In genomic region chr14:33696165-33696564, GRCh38 we compare ENCODE assay signal across 37 cellular contexts.
"Had no signal": no experiment of that assay in that cellular context is flagged by ENCODE, and none has a peak within 500 bp of the region (broad histone marks: within the 10 kb centered on the region; RNA-seq: fewer than 3 reads in every experiment).

No MANE protein-coding gene starts in this region.

- H3K4me3 Mint-ChIP-seq: activated B cell treated with CpG ODN at 0.5 μM for 24 hours; activated CD4-positive, alpha-beta memory T cell treated with anti-CD3 and anti-CD28 coated beads, Interleukin-2, amount 10 ng/mL, durations not matched to agents 7 days and 5 days; activated CD8-positive, alpha-beta memory T cell treated with anti-CD3 and anti-CD28 coated beads, Interleukin-2, amount 10 ng/mL, durations not matched to agents 7 days and 5 days; activated naive CD4-positive, alpha-beta T cell treated with anti-CD3 and anti-CD28 coated beads, Interleukin-2, amount 10 ng/mL, durations not matched to agents 7 days and 5 days; activated naive CD8-positive, alpha-beta T cell; activated naive CD8-positive, alpha-beta T cell treated with anti-CD3 and anti-CD28 coated beads, Interleukin-2, amount 50 U/mL, for 24 hours; brain had no signal

- H3K9me3 Mint-ChIP-seq: activated B cell treated with CpG ODN at 0.5 μM for 24 hours; activated CD4-positive, alpha-beta memory T cell treated with anti-CD3 and anti-CD28 coated beads, Interleukin-2, amount 10 ng/mL, durations not matched to agents 7 days and 5 days; activated naive CD4-positive, alpha-beta T cell treated with anti-CD3 and anti-CD28 coated beads, Interleukin-2, amount 10 ng/mL, durations not matched to agents 7 days and 5 days; activated naive CD8-positive, alpha-beta T cell treated with anti-CD3 and anti-CD28 coated beads, Interleukin-2, amount 50 U/mL, for 24 hours; brain had no signal

- H3K27ac ChIP-seq: colonic mucosa, KMS-11, RWPE1, VCaP had no signal

- ATAC-seq: activated CD8-positive, alpha-beta memory T cell treated with anti-CD3 and anti-CD28 coated beads, Interleukin-2, amount 10 ng/mL, durations not matched to agents 7 days and 5 days; activated naive CD8-positive, alpha-beta T cell treated with anti-CD3 and anti-CD28 coated beads, Interleukin-2, amount 50 U/mL, for 24 hours; PC-3; Right ventricle myocardium inferior had no signal

- H3K27ac Mint-ChIP-seq: activated B cell treated with CpG ODN at 0.5 μM for 24 hours; activated CD4-positive, alpha-beta memory T cell treated with anti-CD3 and anti-CD28 coated beads, Interleukin-2, amount 10 ng/mL, durations not matched to agents 7 days and 5 days; activated CD8-positive, alpha-beta memory T cell treated with anti-CD3 and anti-CD28 coated beads, Interleukin-2, amount 10 ng/mL, durations not matched to agents 7 days and 5 days; activated naive CD4-positive, alpha-beta T cell treated with anti-CD3 and anti-CD28 coated beads, Interleukin-2, amount 10 ng/mL, durations not matched to agents 7 days and 5 days; activated naive CD8-positive, alpha-beta T cell; activated naive CD8-positive, alpha-beta T cell treated with anti-CD3 and anti-CD28 coated beads, Interleukin-2, amount 50 U/mL, for 24 hours had no signal

- H3K36me3 Mint-ChIP-seq: activated CD8-positive, alpha-beta memory T cell treated with anti-CD3 and anti-CD28 coated beads, Interleukin-2, amount 10 ng/mL, durations not matched to agents 7 days and 5 days; activated naive CD4-positive, alpha-beta T cell treated with anti-CD3 and anti-CD28 coated beads, Interleukin-2, amount 10 ng/mL, durations not matched to agents 7 days and 5 days; activated naive CD8-positive, alpha-beta T cell; brain had no signal

- H3K9me3 ChIP-seq: colonic mucosa had no signal

- H3K36me3 ChIP-seq: colonic mucosa had no signal

- H3K4me1 Mint-ChIP-seq: activated B cell treated with CpG ODN at 0.5 μM for 24 hours; activated CD4-positive, alpha-beta memory T cell treated with anti-CD3 and anti-CD28 coated beads, Interleukin-2, amount 10 ng/mL, durations not matched to agents 7 days and 5 days; activated CD8-positive, alpha-beta memory T cell treated with anti-CD3 and anti-CD28 coated beads, Interleukin-2, amount 10 ng/mL, durations not matched to agents 7 days and 5 days; activated naive CD4-positive, alpha-beta T cell treated with anti-CD3 and anti-CD28 coated beads, Interleukin-2, amount 10 ng/mL, durations not matched to agents 7 days and 5 days; activated naive CD8-positive, alpha-beta T cell treated with anti-CD3 and anti-CD28 coated beads, Interleukin-2, amount 50 U/mL, for 24 hours had no signal

- DNase-seq: activated B cell treated with CpG ODN at 0.5 μM for 24 hours; activated CD4-positive, alpha-beta memory T cell treated with anti-CD3 and anti-CD28 coated beads, Interleukin-2, amount 10 ng/mL, durations not matched to agents 7 days and 5 days; activated CD4-positive, alpha-beta T cell treated with anti-CD3 and anti-CD28 coated beads for 48 hours; activated CD4-positive, CD25-positive, alpha-beta regulatory T cell treated with anti-CD3 and anti-CD28 coated beads, Interleukin-2, amount 50 U/mL, for 72 hours; activated CD8-positive, alpha-beta memory T cell treated with anti-CD3 and anti-CD28 coated beads for 24 hours; activated CD8-positive, alpha-beta memory T cell treated with anti-CD3 and anti-CD28 coated beads, Interleukin-2, amount 10 ng/mL, durations not matched to agents 7 days and 5 days; activated CD8-positive, alpha-beta memory T cell treated with anti-CD3 and anti-CD28 coated beads, Interleukin-2, amount 50 U/mL, for 48 hours; activated effector memory CD4-positive, alpha-beta T cell treated with Interleukin-2 at 50 U/mL for 16 hours; activated naive CD4-positive, alpha-beta T cell treated with anti-CD3 and anti-CD28 coated beads, Interleukin-2, amount 10 ng/mL, durations not matched to agents 7 days and 5 days; activated naive CD8-positive, alpha-beta T cell treated with anti-CD3 and anti-CD28 coated beads, Interleukin-2, amount 50 U/mL, for 24 hours; activated T-cell treated with anti-CD3 and anti-CD28 coated beads, Interleukin-2, amount 50 U/mL, for 48 hours; anterior cingulate cortex; central memory CD4-positive, alpha-beta T cell; colonic mucosa; MM.1S; MV-4-11; NCI-H1092; NCI-H1436 treated with DMSO at 0.1 percent for 48 hours; NCI-H1694 treated with DMSO at 0.1 percent for 48 hours; NCI-H2081 treated with DMSO at 0.1 percent for 48 hours; NCI-H226; NCI-H446 treated with DMSO at 0.1 percent for 48 hours; NCI-H524; NCI-H69; NK-92 treated with Interleukin-12 subunit alpha and Interleukin-12 subunit beta, amount 100 ng/mL, for 24 hours; PC-3; SIG-M5; SW 1271; T-helper 1 cell; T-helper 2 cell; T-helper 9 cell had no signal

- H3K4me3 ChIP-seq: colonic mucosa had no signal

- H3K4me1 ChIP-seq: colonic mucosa had no signal

- H3K27me3 ChIP-seq: colonic mucosa had no signal

- H3K27me3 Mint-ChIP-seq: activated B cell treated with CpG ODN at 0.5 μM for 24 hours; activated CD4-positive, alpha-beta memory T cell treated with anti-CD3 and anti-CD28 coated beads, Interleukin-2, amount 10 ng/mL, durations not matched to agents 7 days and 5 days; activated CD8-positive, alpha-beta memory T cell treated with anti-CD3 and anti-CD28 coated beads, Interleukin-2, amount 10 ng/mL, durations not matched to agents 7 days and 5 days; activated naive CD4-positive, alpha-beta T cell treated with anti-CD3 and anti-CD28 coated beads, Interleukin-2, amount 10 ng/mL, durations not matched to agents 7 days and 5 days; brain had no signal
